11 cellular contexts compared by ENCODE assay signal in the genomic region with DNA sequence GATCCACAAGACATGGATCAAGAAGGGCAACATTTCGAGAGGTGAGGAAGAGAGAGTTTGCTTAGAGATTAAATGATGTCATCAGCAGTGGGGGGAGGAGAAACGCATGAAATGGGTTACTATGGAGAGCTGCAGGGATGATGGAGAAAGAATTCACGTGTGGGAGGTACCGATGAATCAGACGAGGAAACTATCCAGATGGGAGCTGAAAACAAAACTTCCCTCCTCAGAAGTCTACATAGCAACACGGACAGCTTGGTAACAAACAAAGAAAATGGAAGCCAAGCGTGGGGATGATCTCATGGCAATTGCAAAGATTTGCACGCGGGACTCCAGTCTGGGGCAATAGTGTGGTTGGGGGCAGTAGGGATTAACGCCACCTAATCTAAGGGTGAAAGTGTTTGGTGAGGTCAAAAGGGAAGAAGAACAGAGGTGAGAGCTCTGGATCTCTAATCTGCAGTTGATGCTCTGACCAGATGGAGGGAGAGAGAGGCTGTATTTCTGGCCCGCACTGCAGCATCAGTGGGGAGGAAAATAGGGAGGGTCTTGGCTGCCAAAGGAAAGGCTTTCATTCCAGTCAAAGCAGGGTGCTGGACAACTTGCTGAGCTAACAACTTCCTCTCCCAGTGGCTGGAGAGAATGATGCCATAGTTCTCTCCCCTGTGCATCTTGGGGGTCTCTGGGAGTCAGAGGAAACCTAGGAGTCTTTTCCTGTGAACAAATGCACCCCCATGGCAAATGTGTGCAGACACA. TPM values are rescaled to one million over a fixed set of nuclear protein-coding genes. Genes with fewer than 3 reads are reported as not detected.
DNase-seq lines count a peak whose midpoint lies in the region; ATAC-seq and TF ChIP-seq lines count a peak whose summit lies in the region.
"Had no signal": no experiment of that assay in that cellular context is flagged by ENCODE, and none has a peak within 500 bp of the region (broad histone marks: within the 10 kb centered on the region; RNA-seq: fewer than 3 reads in every experiment).

No MANE protein-coding gene starts in this region.

- CTCF ChIA-PET in AG04450 (lab: Charles Lee) = no interaction called here
- CTCF ChIA-PET in CD4-positive, alpha-beta memory T cell (lab: Charles Lee; ENCODE audit: partially characterized antibody) = no interaction called here

- no peaks in the 10 kb centered on the region for H3K36me3 Mint-ChIP-seq in natural killer cell treated with Interleukin-12 subunit alpha and Interleukin-12 subunit beta and Interleukin-15 and Interleukin-18, amount 100 ng/mL, for 72 hours
- no peaks in the 10 kb centered on the region for H3K36me3 Mint-ChIP-seq in CD4-positive, alpha-beta memory T cell
- H3K36me3 Mint-ChIP-seq in activated T-cell treated with anti-CD3 and anti-CD28 coated beads, Interleukin-2, amount 50 U/mL, for 24 hours (ENCODE audit: low read depth) = no peaks in the 10 kb centered on the region
- H3K36me3 Mint-ChIP-seq: CD14-positive monocyte had no signal

- POLR2A ChIA-PET in AG04450 (lab: Yijun Ruan, JAX) = interaction anchor here (0.7 to 0.9 kb wide), 2 partner anchors 47 to 54 kb away, joined by 3 read pairs; no protein-coding TSS in a partner anchor
- POLR2A ChIA-PET in CD4-positive, alpha-beta memory T cell (lab: Charles Lee; ENCODE audit: partially characterized antibody) = no interaction called here

- 77% methylated on average over 11 of the region's 11 CpGs for WGBS in ectodermal cell, 2 experiments

- H3K9me3 ChIP-seq in AG04450 (ENCODE audit: control insufficient read depth, insufficient read depth, low read length) (no peaks in the 10 kb centered on the region), MG63 (no peaks in the 10 kb centered on the region), ectodermal cell (ENCODE audit: control insufficient read depth, low read length) (no peaks in the 10 kb centered on the region)
- H3K9me3 ChIP-seq in CD4-positive, alpha-beta memory T cell (ENCODE audit: control insufficient read depth in 1 of 2, low read length in 2 of 2) = no peaks in the 10 kb centered on the region

- H3K9me3 Mint-ChIP-seq in natural killer cell treated with Interleukin-12 subunit alpha and Interleukin-12 subunit beta and Interleukin-15 and Interleukin-18, amount 100 ng/mL, for 72 hours = no peaks in the 10 kb centered on the region
- H3K9me3 Mint-ChIP-seq in CD4-positive, alpha-beta memory T cell = peaks cover 0 to 3% (median 0%) of the 10 kb centered on the region in 8 donors
- no peaks in the 10 kb centered on the region for H3K9me3 Mint-ChIP-seq in activated T-cell treated with anti-CD3 and anti-CD28 coated beads, Interleukin-2, amount 50 U/mL, for 24 hours
- H3K9me3 Mint-ChIP-seq: CD14-positive monocyte, nephron progenitor cell had no signal

- H3K27ac ChIP-seq in AG04450 (ENCODE audit: low read depth, low read length) = peak overlapping the region; percentile 75
- H3K27ac ChIP-seq in ectodermal cell (ENCODE audit: insufficient read depth, low read depth, low read length, poor library complexity, severe bottlenecking) = peak overlapping the region; percentile 55
- no peak overlapping the region for H3K27ac ChIP-seq in CD4-positive, alpha-beta memory T cell (ENCODE audit: low read depth, low read length)

- H3K36me3 ChIP-seq in MG63 (no peaks in the 10 kb centered on the region), ectodermal cell (ENCODE audit: control insufficient read depth, insufficient read depth, low read length) (no peaks in the 10 kb centered on the region)
- H3K36me3 ChIP-seq in CD4-positive, alpha-beta memory T cell (ENCODE audit: insufficient read depth, low read length) = no peaks in the 10 kb centered on the region

- H3K4me1 ChIP-seq in ectodermal cell (ENCODE audit: control insufficient read depth, insufficient read depth, low read length) = peaks cover 10% of the 10 kb centered on the region
- H3K4me1 ChIP-seq in CD4-positive, alpha-beta memory T cell (ENCODE audit: insufficient read depth, low read length) = no peaks in the 10 kb centered on the region

- DNase-seq in AG04450 (ENCODE audit: low read depth, low spot score) (peak; percentile 86), MG63 (peak; percentile 35), myocyte (ENCODE audit: low read depth) (peak; percentile 41)
- no peak for DNase-seq in natural killer cell treated with Interleukin-12 subunit alpha and Interleukin-12 subunit beta and Interleukin-15 and Interleukin-18, amount 100 ng/mL, for 72 hours (ENCODE audit: low spot score)
- no peak for DNase-seq in activated CD8-positive, alpha-beta memory T cell treated with anti-CD3 and anti-CD28 coated beads, Interleukin-2, amount 50 U/mL, for 48 hours
- DNase-seq in CD4-positive, alpha-beta memory T cell = no peak
- DNase-seq in activated T-cell treated with anti-CD3 and anti-CD28 coated beads, Interleukin-2, amount 50 U/mL, for 24 hours = no peak
- DNase-seq: nephron progenitor cell had no signal

- intact Hi-C loops in CD4-positive, alpha-beta memory T cell (cut with micrococcal nuclease) = no loop called here

- H3K4me1 Mint-ChIP-seq in natural killer cell treated with Interleukin-12 subunit alpha and Interleukin-12 subunit beta and Interleukin-15 and Interleukin-18, amount 100 ng/mL, for 72 hours (ENCODE audit: low read depth in 2 of 2) = no peaks in the 10 kb centered on the region
- H3K4me1 Mint-ChIP-seq in CD4-positive, alpha-beta memory T cell = no peaks in the 10 kb centered on the region
- H3K4me1 Mint-ChIP-seq in activated T-cell treated with anti-CD3 and anti-CD28 coated beads, Interleukin-2, amount 50 U/mL, for 24 hours (ENCODE audit: low read depth) = no peaks in the 10 kb centered on the region
- H3K4me1 Mint-ChIP-seq: CD14-positive monocyte, nephron progenitor cell had no signal

- TF ChIP-seq CTCF in AG04450 (IDR thresholded peaks at IDR 0.05; ENCODE audit: low read depth, low read length) = no peak

- H3K27ac Mint-ChIP-seq in natural killer cell treated with Interleukin-12 subunit alpha and Interleukin-12 subunit beta and Interleukin-15 and Interleukin-18, amount 100 ng/mL, for 72 hours = no peak overlapping the region
- no peak overlapping the region for H3K27ac Mint-ChIP-seq in CD4-positive, alpha-beta memory T cell
- H3K27ac Mint-ChIP-seq in activated T-cell treated with anti-CD3 and anti-CD28 coated beads, Interleukin-2, amount 50 U/mL, for 24 hours = no peak overlapping the region
- H3K27ac Mint-ChIP-seq: nephron progenitor cell had no signal

- H3K27me3 ChIP-seq in AG04450 (ENCODE audit: control insufficient read depth, insufficient read depth, low read length) = no peaks in the 10 kb centered on the region
- no peaks in the 10 kb centered on the region for H3K27me3 ChIP-seq in MG63
- no peaks in the 10 kb centered on the region for H3K27me3 ChIP-seq in ectodermal cell (ENCODE audit: control insufficient read depth, insufficient read depth, low read length, poor library complexity, severe bottlenecking)
- H3K27me3 ChIP-seq in CD4-positive, alpha-beta memory T cell (ENCODE audit: insufficient read depth, low read length) = no peaks in the 10 kb centered on the region

- peaks cover 8 to 10% of the 10 kb centered on the region in 2 donors for H3K27me3 Mint-ChIP-seq in natural killer cell treated with Interleukin-12 subunit alpha and Interleukin-12 subunit beta and Interleukin-15 and Interleukin-18, amount 100 ng/mL, for 72 hours
- H3K27me3 Mint-ChIP-seq in CD4-positive, alpha-beta memory T cell = peaks cover 1 to 2% of the 10 kb centered on the region in 2 donors
- H3K27me3 Mint-ChIP-seq in activated T-cell treated with anti-CD3 and anti-CD28 coated beads, Interleukin-2, amount 50 U/mL, for 24 hours = peaks cover 5% of the 10 kb centered on the region

- H3K4me3 Mint-ChIP-seq in natural killer cell treated with Interleukin-12 subunit alpha and Interleukin-12 subunit beta and Interleukin-15 and Interleukin-18, amount 100 ng/mL, for 72 hours = no peak overlapping the region
- no peak overlapping the region for H3K4me3 Mint-ChIP-seq in CD4-positive, alpha-beta memory T cell
- no peak overlapping the region for H3K4me3 Mint-ChIP-seq in activated T-cell treated with anti-CD3 and anti-CD28 coated beads, Interleukin-2, amount 50 U/mL, for 24 hours
- H3K4me3 Mint-ChIP-seq: nephron progenitor cell had no signal

- no peak for ATAC-seq in natural killer cell treated with Interleukin-12 subunit alpha and Interleukin-12 subunit beta and Interleukin-15 and Interleukin-18, amount 100 ng/mL, for 72 hours
- ATAC-seq: SK-N-SH treated with all-trans-retinoic acid at 6 μM for 48 hours had no signal

- H3K4me3 ChIP-seq in AG04450 (ENCODE audit: low read depth, low read length) = no peak overlapping the region
- H3K4me3 ChIP-seq in MG63 = no peak overlapping the region
- H3K4me3 ChIP-seq in ectodermal cell (ENCODE audit: insufficient read depth, low read depth, low read length) = no peak overlapping the region
- H3K4me3 ChIP-seq in CD4-positive, alpha-beta memory T cell (ENCODE audit: low read length in 2 of 2) = no peak overlapping the region

RNA-seq across cellular contexts. Expression of a gene that starts 43.4 kb away (rescaled TPM):
- 3.8 and 5.2 TPM in 2 replicates for polyA plus RNA-seq in AG04450 (2011; rRNA removed)
- 1.1 and 1.8 TPM in 2 replicates for polyA minus RNA-seq in AG04450 (2011; rRNA and poly(A)+ RNA removed)
- total RNA-seq in MG63 (2014; rRNA removed; shearing (Covaris generic); ENCODE audit: low replicate concordance) = 5.0 and 6.3 TPM in 2 replicates
- polyA plus RNA-seq in ectodermal cell (2013, experiment 1 of 4) = 2.7 TPM
- polyA plus RNA-seq in ectodermal cell (2013, experiment 2 of 4) = 4.1 TPM
- polyA plus RNA-seq in ectodermal cell (2013, experiment 3 of 4) = 3.0 TPM
- 3.6 TPM for polyA plus RNA-seq in ectodermal cell (2013, experiment 4 of 4)
- 2.1 and 2.9 TPM in 2 replicates for total RNA-seq in myocyte
- 1.3 TPM for polyA plus RNA-seq in myocyte (2012)
- total RNA-seq in natural killer cell treated with Interleukin-12 subunit alpha and Interleukin-12 subunit beta and Interleukin-15 and Interleukin-18, amount 100 ng/mL, for 72 hours = not detected
- total RNA-seq in CD4-positive, alpha-beta memory T cell = 1 to 10 TPM; 1.0 to 1.6 TPM
- polyA plus RNA-seq in CD4-positive, alpha-beta memory T cell = 1 to 10 TPM in 1 of 2 donors, under 1 TPM in 1; 0.32 to 1.0 TPM

Comparison
In these comparisons a context has a peak if more than half of its experiments do, and no peak if none do; other contexts are left out.
1. DNase-seq: peak in AG04450 (single experiment), MG63 (single experiment) and myocyte (single experiment); none in natural killer cell treated with Interleukin-12 subunit alpha and Interleukin-12 subunit beta and Interleukin-15 and Interleukin-18, amount 100 ng/mL, for 72 hours (single experiment), activated CD8-positive, alpha-beta memory T cell treated with anti-CD3 and anti-CD28 coated beads, Interleukin-2, amount 50 U/mL, for 48 hours (single experiment), CD4-positive, alpha-beta memory T cell (0 of 5) and activated T-cell treated with anti-CD3 and anti-CD28 coated beads, Interleukin-2, amount 50 U/mL, for 24 hours (single experiment).